ENCODE assay signal across 10 cellular contexts in the genomic region with DNA sequence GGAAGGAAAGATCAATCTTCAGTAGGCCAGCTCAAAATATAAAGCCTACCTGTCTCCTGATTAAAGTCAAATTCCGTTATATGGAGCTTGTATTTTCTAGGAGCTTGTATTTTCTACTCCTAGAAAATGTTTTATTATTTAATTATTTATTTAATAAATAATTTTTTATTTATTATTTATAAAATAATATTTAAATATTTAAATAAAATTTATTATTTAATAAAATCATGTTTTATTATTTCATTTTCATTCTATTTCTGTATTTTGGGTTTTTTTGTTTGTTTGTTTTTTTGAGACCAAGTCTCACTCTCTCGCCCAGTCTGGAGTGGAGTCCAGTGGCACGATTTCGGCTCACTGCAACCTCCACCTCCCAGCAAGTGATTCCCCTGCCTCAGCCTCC. TPM values are rescaled to one million over a fixed set of nuclear protein-coding genes. Genes with fewer than 3 reads are reported as not detected.
"Had no signal": no experiment of that assay in that cellular context is flagged by ENCODE, and none has a peak within 500 bp of the region (broad histone marks: within the 10 kb centered on the region; RNA-seq: fewer than 3 reads in every experiment).

No MANE protein-coding gene starts in this region.

- DNase-seq: H9, HCEC 1CT, KG1 had no signal

- H2AFZ ChIP-seq: GM23338 had no signal

- H3K4me3 ChIP-seq: GM23338 had no signal

- H3K4me2 ChIP-seq: GM23338 had no signal

- H3K27ac ChIP-seq: HL-60 had no signal

- FAIRE-seq: H1, H54, HepG2 had no signal

- ATAC-seq: GM23338, HepG2 had no signal

RNA-seq across cellular contexts. Expression of a gene that starts 9.7 kb away (rescaled TPM):
- total RNA-seq: GM23338, H1, H9, HepG2, HT1080 had no signal
- polyA plus RNA-seq: GM23338, H1, HepG2, IgD-negative memory B cell had no signal

RNA-seq across cellular contexts. Expression of a gene that starts 27.8 kb away (rescaled TPM):
- total RNA-seq: GM23338, H1, H9, HepG2, HT1080 had no signal
- polyA plus RNA-seq: GM23338, H1, HepG2, IgD-negative memory B cell had no signal

RNA-seq across cellular contexts. Expression of a gene that starts 42.0 kb away (rescaled TPM):
- total RNA-seq: GM23338, H1, H9, HepG2, HT1080 had no signal
- polyA plus RNA-seq: GM23338, H1, HepG2, IgD-negative memory B cell had no signal

RNA-seq across cellular contexts. Expression of a gene that starts 53.5 kb away (rescaled TPM):
- total RNA-seq: GM23338, H1, H9, HepG2, HT1080 had no signal
- polyA plus RNA-seq: GM23338, H1, HepG2, IgD-negative memory B cell had no signal

RNA-seq across cellular contexts. Expression of a gene that starts 58.4 kb away (rescaled TPM):
- total RNA-seq: GM23338, H1, H9, HepG2, HT1080 had no signal
- polyA plus RNA-seq: GM23338, H1, HepG2, IgD-negative memory B cell had no signal
